Comparison of ENCODE assay signal across 17 cellular contexts in genomic region chr11:19686234-19686633, GRCh38. TPM values are rescaled to one million over a fixed set of nuclear protein-coding genes. Genes with fewer than 3 reads are reported as not detected.
A peak's percentile ranks its signal among the peaks of the same experiment; 100 is the strongest.
DNase-seq lines count a peak whose midpoint lies in the region; ATAC-seq and TF ChIP-seq lines count a peak whose summit lies in the region.
"Had no signal": no experiment of that assay in that cellular context is flagged by ENCODE, and none has a peak within 500 bp of the region (broad histone marks: within the 10 kb centered on the region; RNA-seq: fewer than 3 reads in every experiment).

No MANE protein-coding gene starts in this region.

- H3K27me3 ChIP-seq in GM23338 (ENCODE audit: insufficient read depth) (no peaks in the 10 kb centered on the region), rectal smooth muscle tissue (ENCODE audit: control insufficient read depth, insufficient read depth, low read length) (no peaks in the 10 kb centered on the region), tibial artery (no peaks in the 10 kb centered on the region), WERI-Rb-1 (ENCODE audit: insufficient read depth, low read depth, severe bottlenecking) (peaks cover 49% of the 10 kb centered on the region), neuronal stem cell (ENCODE audit: control insufficient read depth in 3 of 3, insufficient read depth in 3 of 3, low read depth in 1 of 3, low read length in 3 of 3) (no peaks in the 10 kb centered on the region)

- no peak overlapping the region for H2BK5ac ChIP-seq in neuronal stem cell (ENCODE audit: low read length)

- H3K18ac ChIP-seq in neuronal stem cell (ENCODE audit: low read length): no peak overlapping the region

- no peak overlapping the region for H2BK12ac ChIP-seq in neuronal stem cell (ENCODE audit: low read length)

- H3K27ac ChIP-seq in GM23338 (ENCODE audit: low read depth): no peak overlapping the region
- H3K27ac ChIP-seq in rectal smooth muscle tissue (ENCODE audit: low read depth, low read length): peak overlapping the region; percentile 16
- H3K27ac ChIP-seq in tibial artery: peak overlapping the region; percentile 90 to 91
- H3K27ac ChIP-seq in WERI-Rb-1: no peak overlapping the region
- no peak overlapping the region for H3K27ac ChIP-seq in neuronal stem cell (replicated peaks; ENCODE audit: low read length)
- H3K27ac ChIP-seq: GM23248 had no signal

- no peak overlapping the region for H3K23ac ChIP-seq in neuronal stem cell (ENCODE audit: low read depth, low read length, poor library complexity)

- whole genome bisulfite sequencing in neuronal stem cell (ENCODE audit: extremely low coverage in 2 of 2, insufficient read length in 2 of 2, insufficient replicate concordance in 1 of 2), 2 donors: no CpG with 5 or more reads among the region's 1 CpG

- no peaks in the 10 kb centered on the region for H3K9me3 Mint-ChIP-seq in GM23338
- H3K9me3 Mint-ChIP-seq: H9 had no signal

- no peaks in the 10 kb centered on the region for H3K36me3 Mint-ChIP-seq in GM23338 (ENCODE audit: low read depth)
- H3K36me3 Mint-ChIP-seq: CD4-positive, alpha-beta memory T cell had no signal

- H3K9ac ChIP-seq in rectal smooth muscle tissue (ENCODE audit: low read length) (no peak overlapping the region), neuronal stem cell (ENCODE audit: low read depth, low read length, poor library complexity) (no peak overlapping the region)
- H3K9ac ChIP-seq: GM23248 had no signal

- H2AK5ac ChIP-seq in neuronal stem cell (ENCODE audit: low read depth, low read length): no peak overlapping the region

- H3K4ac ChIP-seq in neuronal stem cell (ENCODE audit: low read length): no peak overlapping the region

- no peak overlapping the region for H2BK15ac ChIP-seq in neuronal stem cell (ENCODE audit: low read length)

- no peak overlapping the region for H3K14ac ChIP-seq in neuronal stem cell (ENCODE audit: low read length)

- H3K4me3 ChIP-seq in GM23338 (no peak overlapping the region), rectal smooth muscle tissue (ENCODE audit: low read length) (no peak overlapping the region), tibial artery (no peak overlapping the region), WERI-Rb-1 (ENCODE audit: low read depth, low read length) (no peak overlapping the region), neuronal stem cell (ENCODE audit: low read length in 2 of 2) (no peak overlapping the region)
- H3K4me3 ChIP-seq: GM23248 had no signal

- H3K4me3 Mint-ChIP-seq in GM23338: no peak overlapping the region
- H3K4me3 Mint-ChIP-seq: CD4-positive, alpha-beta memory T cell; H9 had no signal

- no peak for DNase-seq in GM23338 (ENCODE audit: low spot score)
- peak; percentile 51 for DNase-seq in islet precursor cell
- DNase-seq in tibial artery: no peak
- no peak for DNase-seq in WERI-Rb-1
- DNase-seq in epidermal melanocyte (ENCODE audit: insufficient read length, low spot score): no peak
- no peak for DNase-seq in neuronal stem cell (ENCODE audit: low spot score)
- DNase-seq: C1 segment of cervical spinal cord; Calu3; CD4-positive, alpha-beta memory T cell; COR-L47; DMS53; DMS79 treated with DMSO at 0.1 percent for 48 hours; GM23248; H9 had no signal

- H3K9me2 ChIP-seq in GM23338 (ENCODE audit: insufficient read depth): no peaks in the 10 kb centered on the region; the same call in 1 of the 2 replicates

- intact Hi-C loops in tibial artery (cut with DNase I; ENCODE audit: low total_unique reads): no loop called here

- no peaks in the 10 kb centered on the region for H4K20me1 ChIP-seq in GM23338 (replicated peaks; ENCODE audit: insufficient read depth)

- H3K4me2 ChIP-seq in GM23338 (no peak overlapping the region), neuronal stem cell (ENCODE audit: insufficient read depth, low read length, poor library complexity, severe bottlenecking) (no peak overlapping the region)

- H3F3A ChIP-seq in GM23338 (replicated peaks; ENCODE audit: low read depth): no peaks in the 10 kb centered on the region

- H3K4me1 ChIP-seq in GM23338 (ENCODE audit: insufficient read depth) (no peaks in the 10 kb centered on the region), rectal smooth muscle tissue (ENCODE audit: control insufficient read depth, insufficient read depth, low read length) (peaks cover 16% of the 10 kb centered on the region), tibial artery (peaks cover 0 to 58% (median 44%) of the 10 kb centered on the region in 4 donors), neuronal stem cell (ENCODE audit: control insufficient read depth in 2 of 2, insufficient read depth in 1 of 2, low read depth in 1 of 2, low read length in 2 of 2) (peaks cover 0 to 5% of the 10 kb centered on the region in 2 donors)

- no peaks in the 10 kb centered on the region for H3K79me1 ChIP-seq in neuronal stem cell (ENCODE audit: low read depth, low read length)

- H3K9me3 ChIP-seq in tibial artery (no peaks in the 10 kb centered on the region), WERI-Rb-1 (ENCODE audit: severe bottlenecking) (no peaks in the 10 kb centered on the region), neuronal stem cell (replicated peaks in 1 of 2; ENCODE audit: control insufficient read depth in 2 of 2, insufficient read depth in 1 of 2, low read depth in 1 of 2, low read length in 2 of 2) (no peaks in the 10 kb centered on the region)

- peaks cover 6% of the 10 kb centered on the region for H3K27me3 Mint-ChIP-seq in GM23338 (ENCODE audit: insufficient read depth, low read depth, poor library complexity)

- H2BK120ac ChIP-seq in neuronal stem cell (ENCODE audit: low read depth, low read length): no peak overlapping the region

- H4K91ac ChIP-seq in neuronal stem cell (ENCODE audit: low read depth, low read length, poor library complexity): no peak overlapping the region

- H3K36me3 ChIP-seq in GM23338 (ENCODE audit: insufficient read depth) (no peaks in the 10 kb centered on the region), rectal smooth muscle tissue (ENCODE audit: control insufficient read depth, insufficient read depth, low read length) (no peaks in the 10 kb centered on the region), tibial artery (no peaks in the 10 kb centered on the region), WERI-Rb-1 (no peaks in the 10 kb centered on the region), neuronal stem cell (replicated peaks in 1 of 2; ENCODE audit: control insufficient read depth in 2 of 2, insufficient read depth in 2 of 2, low read length in 2 of 2) (no peaks in the 10 kb centered on the region)

- no peak overlapping the region for H4K8ac ChIP-seq in neuronal stem cell (ENCODE audit: low read depth, low read length)

- H3K4me1 Mint-ChIP-seq in GM23338: peaks cover 3% of the 10 kb centered on the region; the same call in 1 of the 3 replicates
- H3K4me1 Mint-ChIP-seq: CD4-positive, alpha-beta memory T cell had no signal

- H2AFZ ChIP-seq in GM23338 (no peak overlapping the region), neuronal stem cell (ENCODE audit: low read length) (no peak overlapping the region)
- H2AFZ ChIP-seq: GM23248 had no signal

- TF ChIP-seq CTCF in GM23338 (conservative IDR thresholded peaks at IDR 0.05; ENCODE audit: low read depth in 2 of 2) (no peak), tibial artery (IDR thresholded peaks at IDR 0.05) (no peak), WERI-Rb-1 (IDR thresholded peaks at IDR 0.05; ENCODE audit: low read depth, low read length) (no peak)

- no peaks in the 10 kb centered on the region for H3K79me2 ChIP-seq in GM23338 (replicated peaks; ENCODE audit: insufficient read depth)

- peak; percentile 66 for ATAC-seq in GM23338
- ATAC-seq: HCT116 had no signal

- no peak overlapping the region for H3K27ac Mint-ChIP-seq in GM23338

TF ChIP-seq in GM23338, 12 proteins besides CTCF, POLR2A, EP300 and RAD21 (continues in another document):
- TF ChIP-seq POLR2AphosphoS5 (IDR thresholded peaks at IDR 0.05; ENCODE audit: low read depth) (no peak), CREB1 (CRISPR knock-in tag; IDR thresholded peaks at IDR 0.05; ENCODE audit: low read depth) (no peak), STAT1 (IDR thresholded peaks at IDR 0.05; ENCODE audit: unreplicated experiment) (no peak), JUNB (IDR thresholded peaks at IDR 0.05; ENCODE audit: unreplicated experiment) (no peak), ETS1 (IDR thresholded peaks at IDR 0.05) (no peak), EZH2phosphoT487 (IDR thresholded peaks at IDR 0.05; ENCODE audit: unreplicated experiment) (no peak), NANOG (IDR thresholded peaks at IDR 0.05; ENCODE audit: borderline replicate concordance) (no peak), ZNF331 (CRISPR knock-in tag; IDR thresholded peaks at IDR 0.05; ENCODE audit: low read depth) (no peak), EZH2 (IDR thresholded peaks at IDR 0.05; ENCODE audit: low read depth, unreplicated experiment) (no peak)

RNA-seq across cellular contexts. Expression of gene NAV2, which starts 26.4 kb away (rescaled TPM):
- 42.3 and 45.0 TPM in 2 replicates for total RNA-seq in GM23338 (2014; rRNA removed; shearing (Covaris generic))
- polyA plus RNA-seq in GM23338 (2016; fragmentation: Nextera tagmentation; extraction: Ambion mirVana): 23.4 and 26.0 TPM in 2 replicates
- 3.2 TPM for polyA plus RNA-seq in neuronal stem cell (2013, experiment 1 of 2)
- 3.3 TPM for polyA plus RNA-seq in neuronal stem cell (2013, experiment 2 of 2)
- total RNA-seq: A673 had no signal

Comparison
In these comparisons a context has a peak if more than half of its experiments do, and no peak if none do; other contexts are left out.
1. H3K27ac ChIP-seq: peak in rectal smooth muscle tissue (single experiment) and tibial artery (2 of 2); none in GM23338 (single experiment), WERI-Rb-1 (single experiment) and neuronal stem cell (single experiment).